Comparison of ENCODE assay signal across 8 cellular contexts in the genomic region with DNA sequence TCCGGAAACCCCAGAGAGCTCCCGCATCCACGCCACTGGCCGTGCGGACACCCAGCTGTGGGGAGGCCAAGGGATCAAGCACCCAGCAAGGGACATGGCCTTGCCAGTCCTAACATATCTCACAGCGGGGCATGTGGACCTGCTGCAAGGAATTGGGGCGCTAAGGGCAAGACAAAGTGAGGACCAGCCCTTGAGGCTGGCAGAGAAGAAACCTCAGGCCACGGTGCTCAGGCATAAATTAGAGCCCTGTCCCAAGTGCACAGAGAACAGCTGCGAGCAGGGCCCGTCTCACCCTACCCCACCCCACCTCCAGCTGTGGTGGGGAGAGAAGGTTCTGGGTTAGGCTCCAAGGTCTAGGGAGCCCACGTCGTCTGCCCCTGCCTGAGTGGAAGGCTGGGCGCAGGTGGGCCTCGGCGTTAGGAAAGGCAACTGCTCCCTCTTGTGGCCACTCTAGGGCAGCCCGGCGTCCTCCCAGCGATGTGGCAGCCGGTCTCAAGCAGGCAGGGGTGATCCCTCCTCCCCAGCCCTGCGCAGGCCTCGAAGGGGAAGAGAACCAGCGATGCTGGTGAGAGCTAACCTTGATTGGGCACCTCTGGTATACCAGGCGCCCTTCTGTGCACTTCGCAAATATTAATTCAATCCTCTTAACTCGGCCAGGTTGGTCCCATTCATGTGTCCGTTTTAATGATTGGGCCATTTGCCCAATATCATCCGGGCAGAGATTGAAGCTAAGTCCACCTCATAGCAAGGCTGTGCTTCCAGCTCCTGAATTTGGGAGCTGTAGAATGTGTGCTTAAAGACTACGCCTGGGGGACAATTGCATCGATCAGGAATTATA.
DNase-seq lines count a peak whose midpoint lies in the region; TF ChIP-seq lines count a peak whose summit lies in the region.

No MANE protein-coding gene starts in this region.

- TF ChIP-seq POLR2A in Peyer's patch (IDR thresholded peaks at IDR 0.05), result no peak

- H3K36me3 ChIP-seq in HUES6 (ENCODE audit: control insufficient read depth, insufficient read depth, low read length) (no peaks in the 10 kb centered on the region), Peyer's patch (no peaks in the 10 kb centered on the region), neuron (ENCODE audit: insufficient read depth, low read length) (no peaks in the 10 kb centered on the region)

- H3K9me3 ChIP-seq in HUES6 (ENCODE audit: control insufficient read depth, insufficient read depth, low read depth, low read length) (peaks cover 48% of the 10 kb centered on the region), Peyer's patch (no peaks in the 10 kb centered on the region), neuron (ENCODE audit: low read length) (peaks cover 3% of the 10 kb centered on the region)

- TF ChIP-seq CTCF in Peyer's patch (IDR thresholded peaks at IDR 0.05), result peak; percentile 15 to 90 (median 86)

- peak overlapping the region; percentile 17 for H2AFZ ChIP-seq in neuron (ENCODE audit: low read depth, low read length)

- no peaks in the 10 kb centered on the region for H3K27me3 ChIP-seq in HUES6 (ENCODE audit: control insufficient read depth, insufficient read depth, low read length)
- no peaks in the 10 kb centered on the region for H3K27me3 ChIP-seq in Peyer's patch
- H3K27me3 ChIP-seq in neuron (ENCODE audit: insufficient read depth, low read length), result peaks cover 2% of the 10 kb centered on the region

- H3K27ac ChIP-seq in HUES6 (ENCODE audit: low read depth, low read length) (peak overlapping the region; percentile 91), Peyer's patch (no peak overlapping the region)

- H3K4me3 ChIP-seq in HUES6 (ENCODE audit: low read depth, low read length) (0 out of 2 replicates have a peak overlapping the region, but pooled peaks have one; percentile 2), Peyer's patch (no peak overlapping the region), neuron (ENCODE audit: low read length) (no peak overlapping the region)

- peak; percentile 67 to 76 for DNase-seq in NCI-H2081 (lab: John Stamatoyannopoulos, UW)
- DNase-seq in NCI-H2081 treated with DMSO at 0.1 percent for 48 hours (lab: John Stamatoyannopoulos, UW), result no peak
- DNase-seq in Peyer's patch, result peak; percentile 61 to 87 (median 83)
- peak; percentile 85 to 86 for DNase-seq in activated T-cell treated with anti-CD3 and anti-CD28 coated beads, Interleukin-2, amount 50 U/mL, for 48 hours
- DNase-seq in fibroblast of peridontal ligament (ENCODE audit: extremely low read depth), result peak; percentile 64
- peak; percentile 89 for DNase-seq in superior temporal gyrus (ENCODE audit: extremely low spot score)

- H3K4me1 ChIP-seq in HUES6 (ENCODE audit: control insufficient read depth, insufficient read depth, low read length), result peaks cover 38% of the 10 kb centered on the region
- peaks cover 0 to 8% (median 0%) of the 10 kb centered on the region in 4 donors for H3K4me1 ChIP-seq in Peyer's patch
- H3K4me1 ChIP-seq in neuron (ENCODE audit: insufficient read depth, low read length), result peaks cover 9% of the 10 kb centered on the region

- peak overlapping the region; percentile 89 for H3K9ac ChIP-seq in HUES6 (ENCODE audit: low read length)
